ENCODE assay signal across 8 cellular contexts in genomic region chr9:128771094-128771721, GRCh38. TPM values are rescaled to one million over a fixed set of nuclear protein-coding genes. Genes with fewer than 3 reads are reported as not detected.
DNase-seq lines count a peak whose midpoint lies in the region; ATAC-seq lines count a peak whose summit lies in the region.

No MANE protein-coding gene starts in this region.

- H3K4me3 ChIP-seq in esophagus (ENCODE audit: low read depth in 1 of 2, low read length in 2 of 2), result peak overlapping the region; percentile 85 to 98

- H3K4me3 Mint-ChIP-seq in activated naive CD4-positive, alpha-beta T cell treated with anti-CD3 and anti-CD28 coated beads for 36 hours, result peak overlapping the region; percentile 95
- peak overlapping the region; percentile 98 for H3K4me3 Mint-ChIP-seq in T-helper 17 cell
- H3K4me3 Mint-ChIP-seq in natural killer cell treated with Interleukin-12 subunit alpha and Interleukin-12 subunit beta and Interleukin-15 and Interleukin-18, amount 100 ng/mL, for 72 hours, result peak overlapping the region; percentile 97

- H3K36me3 Mint-ChIP-seq in activated naive CD4-positive, alpha-beta T cell treated with anti-CD3 and anti-CD28 coated beads for 36 hours (ENCODE audit: low read depth), result peaks cover 2% of the 10 kb centered on the region
- no peaks in the 10 kb centered on the region for H3K36me3 Mint-ChIP-seq in T-helper 17 cell (ENCODE audit: low read depth)
- peaks cover 7% of the 10 kb centered on the region for H3K36me3 Mint-ChIP-seq in natural killer cell treated with Interleukin-12 subunit alpha and Interleukin-12 subunit beta and Interleukin-15 and Interleukin-18, amount 100 ng/mL, for 72 hours

- peak overlapping the region; percentile 98 to 99 for H3K27ac ChIP-seq in esophagus (ENCODE audit: low read depth in 2 of 2, low read length in 1 of 2)

- no peaks in the 10 kb centered on the region for H3K27me3 Mint-ChIP-seq in activated naive CD4-positive, alpha-beta T cell treated with anti-CD3 and anti-CD28 coated beads for 36 hours (ENCODE audit: low read depth)
- H3K27me3 Mint-ChIP-seq in T-helper 17 cell, result no peaks in the 10 kb centered on the region
- H3K27me3 Mint-ChIP-seq in natural killer cell treated with Interleukin-12 subunit alpha and Interleukin-12 subunit beta and Interleukin-15 and Interleukin-18, amount 100 ng/mL, for 72 hours, result no peaks in the 10 kb centered on the region

- H3K36me3 ChIP-seq in esophagus (ENCODE audit: control insufficient read depth in 2 of 2, insufficient read depth in 2 of 2, low read length in 1 of 2), result no peaks in the 10 kb centered on the region

- peaks cover 2% of the 10 kb centered on the region for H3K9me3 Mint-ChIP-seq in activated naive CD4-positive, alpha-beta T cell treated with anti-CD3 and anti-CD28 coated beads for 36 hours
- peaks cover 3% of the 10 kb centered on the region for H3K9me3 Mint-ChIP-seq in natural killer cell treated with Interleukin-12 subunit alpha and Interleukin-12 subunit beta and Interleukin-15 and Interleukin-18, amount 100 ng/mL, for 72 hours

- WGBS in esophagus, 2 donors, result 1% methylated on average over 26 to 28 of the region's 28 CpGs

- ATAC-seq in HG03060 (IDR thresholded peaks at IDR 0.05; ENCODE audit: low read depth, unreplicated experiment) (peak; percentile 7), T-helper 17 cell (peak; percentile 32)
- peak in 1 of 2 donors; percentile 49 for ATAC-seq in natural killer cell treated with Interleukin-12 subunit alpha and Interleukin-12 subunit beta and Interleukin-15 and Interleukin-18, amount 100 ng/mL, for 72 hours

- peaks cover 24% of the 10 kb centered on the region for H3K4me1 Mint-ChIP-seq in activated naive CD4-positive, alpha-beta T cell treated with anti-CD3 and anti-CD28 coated beads for 36 hours (ENCODE audit: low read depth)
- H3K4me1 Mint-ChIP-seq in T-helper 17 cell, result peaks cover 21% of the 10 kb centered on the region
- peaks cover 21 to 25% of the 10 kb centered on the region in 2 donors for H3K4me1 Mint-ChIP-seq in natural killer cell treated with Interleukin-12 subunit alpha and Interleukin-12 subunit beta and Interleukin-15 and Interleukin-18, amount 100 ng/mL, for 72 hours (ENCODE audit: low read depth in 2 of 2)

- no peaks in the 10 kb centered on the region for H3K9me3 ChIP-seq in T-helper 17 cell (ENCODE audit: control insufficient read depth, low read length, poor library complexity, severe bottlenecking)
- no peaks in the 10 kb centered on the region for H3K9me3 ChIP-seq in esophagus (ENCODE audit: control insufficient read depth in 2 of 2, insufficient read depth in 1 of 2, low read depth in 1 of 2, low read length in 1 of 2)

- H3K4me1 ChIP-seq in esophagus (ENCODE audit: control insufficient read depth in 2 of 2, insufficient read depth in 2 of 2, low read length in 1 of 2), result no peaks in the 10 kb centered on the region

- no peak for DNase-seq in activated naive CD4-positive, alpha-beta T cell treated with anti-CD3 and anti-CD28 coated beads for 36 hours
- no peak for DNase-seq in activated naive CD4-positive, alpha-beta T cell (lab: John Stamatoyannopoulos, UW)
- peak in 1 of 3 donors; percentile 10 for DNase-seq in T-helper 17 cell
- no peak for DNase-seq in natural killer cell treated with Interleukin-12 subunit alpha and Interleukin-12 subunit beta and Interleukin-15 and Interleukin-18, amount 100 ng/mL, for 72 hours (ENCODE audit: low spot score)
- DNase-seq in activated effector memory CD4-positive, alpha-beta T cell treated with Interleukin-2 at 50 U/mL for 16 hours, result no peak
- DNase-seq in dedifferentiated amniotic fluid mesenchymal stem cell (ENCODE audit: extremely low spot score), result no peak

- peak overlapping the region; percentile 90 for H3K27ac Mint-ChIP-seq in activated naive CD4-positive, alpha-beta T cell treated with anti-CD3 and anti-CD28 coated beads for 36 hours
- peak overlapping the region; percentile 96 for H3K27ac Mint-ChIP-seq in T-helper 17 cell
- H3K27ac Mint-ChIP-seq in natural killer cell treated with Interleukin-12 subunit alpha and Interleukin-12 subunit beta and Interleukin-15 and Interleukin-18, amount 100 ng/mL, for 72 hours, result peak overlapping the region; percentile 74 to 86

- no peaks in the 10 kb centered on the region for H3K27me3 ChIP-seq in esophagus (ENCODE audit: control insufficient read depth in 1 of 2, insufficient read depth in 2 of 2, low read length in 2 of 2)

- CTCF ChIA-PET in activated naive CD4-positive, alpha-beta T cell treated with anti-CD3 and anti-CD28 coated beads for 36 hours (lab: Charles Lee), result interaction anchor here (0.9 kb wide), 1 partner anchor 18 kb away, joined by 3 read pairs; no protein-coding TSS in a partner anchor

- intact Hi-C loops in activated naive CD4-positive, alpha-beta T cell treated with anti-CD3 and anti-CD28 coated beads for 36 hours (cut with micrococcal nuclease), result loop anchor here (1.0 to 5.0 kb wide), 6 partner anchors 47 to 399 kb away; partner anchors contain the start of genes DYNC2I2, ENDOG, SET and SPTAN1

RNA-seq across cellular contexts. Expression of gene ZER1, which starts 0.5 kb away (rescaled TPM):
- 10 to 100 TPM in 1 of 2 experiments, 1 to 10 TPM in 1; 9.9 to 11.0 TPM for total RNA-seq in activated naive CD4-positive, alpha-beta T cell treated with anti-CD3 and anti-CD28 coated beads for 36 hours
- total RNA-seq in T-helper 17 cell, result 10 to 100 TPM; 29.4 to 30.0 TPM
- polyA plus RNA-seq in esophagus, result 10 to 100 TPM; 15.1 to 16.8 TPM
- 10 to 100 TPM; 21.5 to 22.4 TPM for total RNA-seq in natural killer cell treated with Interleukin-12 subunit alpha and Interleukin-12 subunit beta and Interleukin-15 and Interleukin-18, amount 100 ng/mL, for 72 hours

RNA-seq across cellular contexts. Expression of gene TBC1D13, which starts 15.8 kb away (rescaled TPM):
- total RNA-seq in activated naive CD4-positive, alpha-beta T cell treated with anti-CD3 and anti-CD28 coated beads for 36 hours, result 1 to 10 TPM; 8.3 to 9.0 TPM
- 10 to 100 TPM; 21.6 to 30.8 TPM for total RNA-seq in T-helper 17 cell
- 10 to 100 TPM in 1 of 2 donors, 1 to 10 TPM in 1; 9.7 to 10.8 TPM for polyA plus RNA-seq in esophagus
- 10 to 100 TPM; 25.9 to 33.4 TPM for total RNA-seq in natural killer cell treated with Interleukin-12 subunit alpha and Interleukin-12 subunit beta and Interleukin-15 and Interleukin-18, amount 100 ng/mL, for 72 hours

RNA-seq across cellular contexts. Expression of gene ENDOG, which starts 47.1 kb away (rescaled TPM):
- total RNA-seq in activated naive CD4-positive, alpha-beta T cell treated with anti-CD3 and anti-CD28 coated beads for 36 hours, result 10 to 100 TPM in 1 of 2 experiments, 1 to 10 TPM in 1; 9.9 to 10.3 TPM
- 1 to 10 TPM; 7.7 to 7.8 TPM for total RNA-seq in T-helper 17 cell
- 10 to 100 TPM; 21.0 to 26.2 TPM for polyA plus RNA-seq in esophagus
- total RNA-seq in natural killer cell treated with Interleukin-12 subunit alpha and Interleukin-12 subunit beta and Interleukin-15 and Interleukin-18, amount 100 ng/mL, for 72 hours, result 10 to 100 TPM; 18.4 to 23.7 TPM

RNA-seq across cellular contexts. Expression of gene ZDHHC12, which starts 47.3 kb away (rescaled TPM):
- total RNA-seq in activated naive CD4-positive, alpha-beta T cell treated with anti-CD3 and anti-CD28 coated beads for 36 hours, result 10 to 100 TPM; 50.9 to 53.1 TPM
- 10 to 100 TPM; 23.5 to 26.9 TPM for total RNA-seq in T-helper 17 cell
- 10 to 100 TPM; 73.2 to 76.0 TPM for polyA plus RNA-seq in esophagus
- total RNA-seq in natural killer cell treated with Interleukin-12 subunit alpha and Interleukin-12 subunit beta and Interleukin-15 and Interleukin-18, amount 100 ng/mL, for 72 hours, result 10 to 100 TPM; 56.3 to 72.3 TPM

RNA-seq across cellular contexts. Expression of gene SPOUT1, which starts 58.4 kb away (rescaled TPM):
- total RNA-seq in activated naive CD4-positive, alpha-beta T cell treated with anti-CD3 and anti-CD28 coated beads for 36 hours, result 10 to 100 TPM; 72.9 to 82.3 TPM
- 10 to 100 TPM; 33.7 to 48.1 TPM for total RNA-seq in T-helper 17 cell
- polyA plus RNA-seq in esophagus, result 10 to 100 TPM; 23.6 to 26.6 TPM
- 100 to 1,000 TPM in 1 of 2 donors, 10 to 100 TPM in 1; 89.5 to 152 TPM for total RNA-seq in natural killer cell treated with Interleukin-12 subunit alpha and Interleukin-12 subunit beta and Interleukin-15 and Interleukin-18, amount 100 ng/mL, for 72 hours
